ENCODE assay signal across 16 cellular contexts in the genomic region with DNA sequence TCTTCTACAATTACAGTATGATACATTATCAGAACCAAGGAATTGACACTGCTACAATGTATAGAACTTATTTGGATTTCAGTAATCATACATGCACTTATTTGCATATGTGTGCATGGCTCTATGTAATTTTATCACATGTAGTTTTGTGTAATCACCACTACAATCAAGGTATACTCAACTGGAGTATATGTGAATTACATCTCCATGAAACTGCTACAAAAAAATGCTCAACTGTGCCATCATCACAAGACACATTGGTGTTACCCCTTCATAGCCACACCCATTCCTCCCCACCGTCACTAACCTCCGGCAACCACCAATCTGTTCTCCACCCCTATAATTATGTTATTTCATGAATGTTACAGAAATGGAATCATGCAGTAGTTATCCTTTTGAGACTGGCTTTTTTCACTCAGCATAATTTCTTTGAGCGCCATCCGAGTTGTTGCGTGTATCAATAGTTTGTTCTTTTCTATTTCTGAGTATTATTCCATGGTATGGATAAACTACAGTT.
"Had no signal": no experiment of that assay in that cellular context is flagged by ENCODE, and none has a peak within 500 bp of the region (broad histone marks: within the 10 kb centered on the region; RNA-seq: fewer than 3 reads in every experiment).

No MANE protein-coding gene starts in this region.

- DNase-seq: activated CD4-positive, alpha-beta T cell treated with anti-CD3 and anti-CD28 coated beads for 1 hour; activated gamma-delta T cell treated with Interleukin-2 at 50 U/mL for 16 hours; adrenal gland; cerebellar nuclear complex; cortex of kidney; erythroblast; hypothalamus; left lung; mammary epithelial cell; stimulated activated CD4-positive, alpha-beta T cell treated with anti-CD3 and anti-CD28 coated beads, Interleukin-1b, Interleukin-23, amount 100 ng/mL, for 48 hours; stimulated activated CD8-positive, alpha-beta memory T cell treated with anti-CD3 and anti-CD28 coated beads, Interleukin-4, amount 100 ng/mL, for 48 hours; stimulated activated naive CD4-positive, alpha-beta T cell treated with Interleukin-2 at 50 U/mL for 16 hours; thyroid gland; WERI-Rb-1 had no signal

- H3K27ac Mint-ChIP-seq: activated naive CD4-positive, alpha-beta T cell treated with anti-CD3 and anti-CD28 coated beads, Interleukin-2, amount 50 U/mL, for 72 hours; progenitor cell of endocrine pancreas had no signal

- ATAC-seq: activated naive CD4-positive, alpha-beta T cell treated with anti-CD3 and anti-CD28 coated beads, Interleukin-2, amount 50 U/mL, for 72 hours; left lung had no signal

- H3K9me3 Mint-ChIP-seq: activated naive CD4-positive, alpha-beta T cell treated with anti-CD3 and anti-CD28 coated beads, Interleukin-2, amount 50 U/mL, for 72 hours had no signal

- H3K36me3 Mint-ChIP-seq: activated naive CD4-positive, alpha-beta T cell treated with anti-CD3 and anti-CD28 coated beads, Interleukin-2, amount 50 U/mL, for 72 hours had no signal
